ENCODE assay signal across 1 cellular context in the genomic region with DNA sequence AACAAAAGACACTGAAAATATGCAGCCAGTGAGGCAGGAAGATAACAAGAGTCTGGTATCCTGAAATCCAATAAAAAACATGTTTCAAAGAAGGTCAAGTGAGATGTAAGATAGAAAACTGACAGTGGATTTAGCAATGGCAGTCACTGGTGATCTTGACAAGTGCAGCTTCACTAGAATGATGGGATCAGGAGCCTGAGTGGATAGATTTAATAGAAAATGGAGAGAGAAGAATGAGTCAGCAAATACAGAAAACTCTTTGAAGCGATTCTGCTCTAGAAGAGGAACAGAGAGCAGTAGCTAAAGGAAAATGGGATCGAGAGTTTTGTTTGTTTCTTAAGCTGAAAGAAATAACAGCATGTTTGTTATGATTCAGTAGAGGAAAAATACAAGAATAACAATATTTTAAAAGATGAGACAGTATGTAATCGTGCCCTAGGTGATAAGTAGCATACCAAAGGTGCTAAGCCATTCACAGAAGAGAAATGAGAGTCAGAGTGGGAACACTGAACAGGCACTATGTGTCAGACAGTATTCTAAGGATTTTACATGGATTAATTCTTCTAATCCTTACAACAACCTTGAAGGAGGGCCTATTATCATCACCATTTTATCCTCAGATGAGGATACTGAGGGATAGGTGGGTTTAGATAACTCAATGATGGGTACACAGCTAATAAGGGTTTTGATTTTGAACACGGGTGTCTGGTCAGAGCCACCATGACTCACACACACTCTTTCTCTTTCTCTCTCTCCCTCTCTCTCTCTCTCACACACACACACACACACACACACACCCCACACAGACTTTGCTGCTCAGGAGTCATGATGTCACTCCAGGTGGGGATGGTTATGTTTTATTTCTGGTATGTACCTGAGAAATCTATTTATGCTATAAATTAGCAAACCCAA.
A peak's percentile ranks its signal among the peaks of the same experiment; 100 is the strongest.
TF ChIP-seq lines count a peak whose summit lies in the region.

No MANE protein-coding gene starts in this region.

TF ChIP-seq in HepG2, 621 proteins besides CTCF, POLR2A, EP300 and RAD21:
- no peak for TF ChIP-seq TAF1 (CRISPR knock-in tag; IDR thresholded peaks at IDR 0.05)
- TF ChIP-seq ZNF572 (CRISPR knock-in tag; IDR thresholded peaks at IDR 0.05) = no peak
- TF ChIP-seq ZNF343 (CRISPR knock-in tag; IDR thresholded peaks at IDR 0.05) = no peak
- no peak for TF ChIP-seq ZFP90 (CRISPR knock-in tag; IDR thresholded peaks at IDR 0.05; ENCODE audit: borderline replicate concordance)
- TF ChIP-seq HDAC2 (CRISPR knock-in tag; IDR thresholded peaks at IDR 0.05) = no peak
- TF ChIP-seq, protein P1, sequence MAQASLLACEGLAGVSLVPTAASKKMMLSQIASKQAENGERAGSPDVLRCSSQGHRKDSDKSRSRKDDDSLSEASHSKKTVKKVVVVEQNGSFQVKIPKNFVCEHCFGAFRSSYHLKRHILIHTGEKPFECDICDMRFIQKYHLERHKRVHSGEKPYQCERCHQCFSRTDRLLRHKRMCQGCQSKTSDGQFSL (CRISPR knock-in tag; IDR thresholded peaks at IDR 0.05) = no peak
- TF ChIP-seq NFE2L2 (IDR thresholded peaks at IDR 0.05; ENCODE audit: low read length) = peak; percentile 69
- peak; percentile 40 to 44; a peak in 3 of 4 replicates for TF ChIP-seq MAFK (conservative IDR thresholded peaks at IDR 0.05 in 1 of 2, IDR thresholded peaks at IDR 0.05 in 1 of 2; ENCODE audit: low read length in 2 of 2)
- no peak for TF ChIP-seq GATAD1 (CRISPR knock-in tag; IDR thresholded peaks at IDR 0.05)
TF ChIP-seq in HepG2: peak in this region for 2.
